ENCODE assay signal across 9 cellular contexts in genomic region chr18:23143871-23144270, GRCh38. TPM values are rescaled to one million over a fixed set of nuclear protein-coding genes. Genes with fewer than 3 reads are reported as not detected.
DNase-seq lines count a peak whose midpoint lies in the region; ATAC-seq and TF ChIP-seq lines count a peak whose summit lies in the region.
"Had no signal": no experiment of that assay in that cellular context is flagged by ENCODE, and none has a peak within 500 bp of the region (broad histone marks: within the 10 kb centered on the region; RNA-seq: fewer than 3 reads in every experiment).

No MANE protein-coding gene starts in this region.

- H3K4me3 ChIP-seq in Loucy (ENCODE audit: low read length, poor library complexity, severe bottlenecking): peak overlapping the region; percentile 61
- H3K4me3 ChIP-seq in left lung: no peak overlapping the region
- H3K4me3 ChIP-seq in thoracic aorta: peak overlapping the region; percentile 28

- peak overlapping the region; percentile 82 for H3K4me2 ChIP-seq in Loucy (ENCODE audit: low read depth, low read length, poor library complexity, severe bottlenecking)

- H3K36me3 ChIP-seq in Loucy (ENCODE audit: insufficient read depth, low read length) (no peaks in the 10 kb centered on the region; the same call in 1 of the 2 replicates), left lung (no peaks in the 10 kb centered on the region), thoracic aorta (no peaks in the 10 kb centered on the region)
- H3K36me3 ChIP-seq: brain microvascular endothelial cell had no signal

- no peaks in the 10 kb centered on the region for H3K27me3 ChIP-seq in Loucy (ENCODE audit: insufficient read depth, low read length, poor library complexity, severe bottlenecking)
- H3K27me3 ChIP-seq in left lung: no peaks in the 10 kb centered on the region
- no peaks in the 10 kb centered on the region for H3K27me3 ChIP-seq in thoracic aorta (replicated peaks; ENCODE audit: insufficient read depth)
- H3K27me3 ChIP-seq: brain microvascular endothelial cell had no signal

- H2AFZ ChIP-seq in Loucy (ENCODE audit: low read length): no peak overlapping the region

- H4K20me1 ChIP-seq in Loucy (ENCODE audit: insufficient read depth, low read length, poor library complexity, severe bottlenecking): peaks cover 13% of the 10 kb centered on the region

- ATAC-seq in left lung (peak; percentile 48), thoracic aorta (ENCODE audit: insufficient number of reproducible peaks, low FRiP score, low read depth) (no peak)

- intact Hi-C loops in left lung (cut with DNase I): no loop called here

- no peaks in the 10 kb centered on the region for H3K9me3 ChIP-seq in Loucy (ENCODE audit: insufficient read depth, low read depth, low read length)
- H3K9me3 ChIP-seq in left lung: no peaks in the 10 kb centered on the region
- no peaks in the 10 kb centered on the region for H3K9me3 ChIP-seq in thoracic aorta

- TF ChIP-seq CTCF in Loucy (conservative IDR thresholded peaks at IDR 0.05; ENCODE audit: low read length) (no peak), left lung (IDR thresholded peaks at IDR 0.05) (no peak), thoracic aorta (IDR thresholded peaks at IDR 0.05) (no peak)

- H3K9me2 ChIP-seq in Loucy (replicated peaks; ENCODE audit: low read depth, low read length): no peaks in the 10 kb centered on the region

- peaks cover 3% of the 10 kb centered on the region; the same call in 1 of the 2 replicates for H3F3A ChIP-seq in Loucy (ENCODE audit: low read depth)

- H3K27ac ChIP-seq in left lung (peak overlapping the region; percentile 61 to 74), thoracic aorta (peak overlapping the region; percentile 77 to 81)
- H3K27ac ChIP-seq: brain microvascular endothelial cell had no signal

- DNase-seq in astrocyte of the hippocampus (ENCODE audit: low read depth, low spot score): peak; percentile 59
- peak in 1 of 2 donors; percentile 54 for DNase-seq in left lung
- DNase-seq in thoracic aorta (ENCODE audit: low spot score): no peak
- DNase-seq in NCI-H1105 (lab: John Stamatoyannopoulos, UW): no peak
- no peak for DNase-seq in NCI-H128 (lab: John Stamatoyannopoulos, UW; ENCODE audit: unreplicated experiment)
- no peak for DNase-seq in superior temporal gyrus (ENCODE audit: extremely low spot score)
- DNase-seq: brain microvascular endothelial cell, T1000 had no signal

- H3K4me1 ChIP-seq in Loucy (ENCODE audit: insufficient read depth, low read length, poor library complexity, severe bottlenecking) (peaks cover 67% of the 10 kb centered on the region), left lung (peaks cover 36 to 39% of the 10 kb centered on the region in 2 donors), thoracic aorta (ENCODE audit: control insufficient read depth in 1 of 2, low read depth in 2 of 2) (peaks cover 30 to 60% of the 10 kb centered on the region in 2 donors)

- peak overlapping the region; percentile 66 for H3K9ac ChIP-seq in Loucy (ENCODE audit: low read depth, low read length, poor library complexity, severe bottlenecking)

- H3K79me2 ChIP-seq in Loucy (ENCODE audit: insufficient read depth, low read length): peaks cover 92% of the 10 kb centered on the region

RNA-seq across cellular contexts. Expression of gene CABLES1, which starts 8.6 kb away (rescaled TPM):
- 10 to 100 TPM; 21.9 to 35.4 TPM for total RNA-seq in left lung
- 10 to 100 TPM; 25.7 to 28.7 TPM for total RNA-seq in thoracic aorta

Comparison
In these comparisons a context has a peak if more than half of its experiments do, and no peak if none do; other contexts are left out.
1. H3K4me3 ChIP-seq: peak in Loucy (single experiment) and thoracic aorta (single experiment); none in left lung (0 of 2).